In the genomic region with DNA sequence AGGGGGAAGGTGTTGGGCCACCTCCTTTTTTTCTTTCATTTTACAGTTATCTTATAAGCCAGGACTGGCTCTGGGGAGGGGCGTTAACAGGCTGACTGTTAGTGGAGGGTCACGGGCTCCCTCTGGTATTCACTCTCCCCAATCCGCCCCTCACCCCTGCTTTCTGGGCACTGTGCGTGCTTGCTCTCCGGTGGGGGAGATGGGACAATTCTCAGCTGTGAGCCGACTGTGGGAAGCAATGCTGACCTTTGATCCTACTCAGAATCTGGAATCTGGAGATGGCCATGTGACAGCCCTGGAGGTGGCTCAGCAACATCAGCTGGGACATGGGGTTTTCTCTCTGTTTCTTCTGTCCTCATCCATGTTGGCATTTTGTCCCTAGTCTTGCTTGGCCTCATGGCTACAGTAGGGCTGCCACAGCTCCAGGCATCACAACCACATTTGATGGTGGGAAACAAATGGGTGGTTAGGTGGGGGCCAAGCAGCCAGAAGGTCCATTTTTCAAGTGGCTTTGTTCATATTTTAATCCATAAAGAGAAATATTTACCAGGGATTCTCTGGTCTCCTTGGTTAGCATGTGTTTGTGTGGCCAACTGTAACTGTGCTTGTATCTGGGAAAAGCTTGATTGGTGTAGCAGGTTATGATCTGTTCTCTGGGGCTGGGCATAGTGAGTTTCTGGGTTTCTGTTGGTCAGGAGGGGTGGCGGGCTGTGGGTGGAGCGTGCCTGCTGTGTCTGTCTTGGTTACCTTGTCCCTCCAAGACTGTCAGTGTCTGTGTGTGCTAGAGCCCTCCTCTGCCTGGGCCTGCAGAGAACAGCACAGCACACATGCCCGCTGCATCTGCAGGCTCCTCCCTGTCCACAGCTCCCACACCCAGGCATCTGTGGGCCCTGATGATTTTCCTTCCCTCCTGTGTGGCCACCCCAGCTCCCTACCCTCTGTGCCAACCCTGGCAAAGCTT, we compare ENCODE assay signal across 1 cellular context.
TF ChIP-seq lines count a peak whose summit lies in the region.

No MANE protein-coding gene starts in this region.

TF ChIP-seq in HepG2, 621 proteins besides CTCF, POLR2A, EP300 and RAD21 (continued from another document and continues in another):
- peak; percentile 50 for TF ChIP-seq USF2 (IDR thresholded peaks at IDR 0.05; ENCODE audit: low read depth, low read length)
- peak; percentile 58; the same call in 1 of the 2 replicates for TF ChIP-seq USF2 (CRISPR knock-in tag; IDR thresholded peaks at IDR 0.05; ENCODE audit: borderline replicate concordance)
- peak; percentile 20; the same call in 1 of the 2 replicates for TF ChIP-seq ARID4A (CRISPR knock-in tag; IDR thresholded peaks at IDR 0.05; ENCODE audit: borderline replicate concordance)
- TF ChIP-seq PATZ1 (CRISPR knock-in tag; IDR thresholded peaks at IDR 0.05), result peak; percentile 73
- TF ChIP-seq ZNF501 (CRISPR knock-in tag; IDR thresholded peaks at IDR 0.05), result no peak
- TF ChIP-seq ZNF432 (CRISPR knock-in tag; IDR thresholded peaks at IDR 0.05; ENCODE audit: borderline replicate concordance), result no peak
- no peak for TF ChIP-seq NFKB2 (CRISPR knock-in tag; IDR thresholded peaks at IDR 0.05; ENCODE audit: borderline replicate concordance)
- 0 out of 2 replicates have a peak, but pooled peaks have one; percentile 24 for TF ChIP-seq PAX8 (CRISPR knock-in tag; IDR thresholded peaks at IDR 0.05; ENCODE audit: borderline replicate concordance)
- TF ChIP-seq, protein P1, sequence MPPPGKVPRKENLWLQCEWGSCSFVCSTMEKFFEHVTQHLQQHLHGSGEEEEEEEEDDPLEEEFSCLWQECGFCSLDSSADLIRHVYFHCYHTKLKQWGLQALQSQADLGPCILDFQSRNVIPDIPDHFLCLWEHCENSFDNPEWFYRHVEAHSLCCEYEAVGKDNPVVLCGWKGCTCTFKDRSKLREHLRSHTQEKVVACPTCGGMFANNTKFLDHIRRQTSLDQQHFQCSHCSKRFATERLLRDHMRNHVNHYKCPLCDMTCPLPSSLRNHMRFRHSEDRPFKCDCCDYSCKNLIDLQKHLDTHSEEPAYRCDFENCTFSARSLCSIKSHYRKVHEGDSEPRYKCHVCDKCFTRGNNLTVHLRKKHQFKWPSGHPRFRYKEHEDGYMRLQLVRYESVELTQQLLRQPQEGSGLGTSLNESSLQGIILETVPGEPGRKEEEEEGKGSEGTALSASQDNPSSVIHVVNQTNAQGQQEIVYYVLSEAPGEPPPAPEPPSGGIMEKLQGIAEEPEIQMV (CRISPR knock-in tag; IDR thresholded peaks at IDR 0.05; ENCODE audit: low read depth), result 0 out of 2 replicates have a peak, but pooled peaks have one; percentile 33
- 0 out of 2 replicates have a peak, but pooled peaks have one; percentile 53 for TF ChIP-seq CHD4 (IDR thresholded peaks at IDR 0.05; ENCODE audit: borderline replicate concordance, low read length)
- TF ChIP-seq JUNB (CRISPR knock-in tag; IDR thresholded peaks at IDR 0.05; ENCODE audit: borderline replicate concordance), result no peak
- no peak for TF ChIP-seq RXRB (CRISPR knock-in tag; IDR thresholded peaks at IDR 0.05; ENCODE audit: borderline replicate concordance)
- no peak for TF ChIP-seq SRY (CRISPR knock-in tag; IDR thresholded peaks at IDR 0.05)
- no peak for TF ChIP-seq THRA (CRISPR knock-in tag; IDR thresholded peaks at IDR 0.05; ENCODE audit: borderline replicate concordance)
- TF ChIP-seq ZNF557 (CRISPR knock-in tag; IDR thresholded peaks at IDR 0.05), result no peak
- no peak for TF ChIP-seq KAT7 (CRISPR knock-in tag; IDR thresholded peaks at IDR 0.05; ENCODE audit: borderline replicate concordance)
- no peak for TF ChIP-seq NCOR1 (IDR thresholded peaks at IDR 0.05; ENCODE audit: borderline replicate concordance, low read length)
- no peak for TF ChIP-seq GATAD1 (CRISPR knock-in tag; IDR thresholded peaks at IDR 0.05)
- no peak for TF ChIP-seq SPEN (CRISPR knock-in tag; IDR thresholded peaks at IDR 0.05; ENCODE audit: low read depth)
- no peak for TF ChIP-seq YEATS2 (CRISPR knock-in tag; IDR thresholded peaks at IDR 0.05; ENCODE audit: borderline replicate concordance)
- TF ChIP-seq, protein P2, sequence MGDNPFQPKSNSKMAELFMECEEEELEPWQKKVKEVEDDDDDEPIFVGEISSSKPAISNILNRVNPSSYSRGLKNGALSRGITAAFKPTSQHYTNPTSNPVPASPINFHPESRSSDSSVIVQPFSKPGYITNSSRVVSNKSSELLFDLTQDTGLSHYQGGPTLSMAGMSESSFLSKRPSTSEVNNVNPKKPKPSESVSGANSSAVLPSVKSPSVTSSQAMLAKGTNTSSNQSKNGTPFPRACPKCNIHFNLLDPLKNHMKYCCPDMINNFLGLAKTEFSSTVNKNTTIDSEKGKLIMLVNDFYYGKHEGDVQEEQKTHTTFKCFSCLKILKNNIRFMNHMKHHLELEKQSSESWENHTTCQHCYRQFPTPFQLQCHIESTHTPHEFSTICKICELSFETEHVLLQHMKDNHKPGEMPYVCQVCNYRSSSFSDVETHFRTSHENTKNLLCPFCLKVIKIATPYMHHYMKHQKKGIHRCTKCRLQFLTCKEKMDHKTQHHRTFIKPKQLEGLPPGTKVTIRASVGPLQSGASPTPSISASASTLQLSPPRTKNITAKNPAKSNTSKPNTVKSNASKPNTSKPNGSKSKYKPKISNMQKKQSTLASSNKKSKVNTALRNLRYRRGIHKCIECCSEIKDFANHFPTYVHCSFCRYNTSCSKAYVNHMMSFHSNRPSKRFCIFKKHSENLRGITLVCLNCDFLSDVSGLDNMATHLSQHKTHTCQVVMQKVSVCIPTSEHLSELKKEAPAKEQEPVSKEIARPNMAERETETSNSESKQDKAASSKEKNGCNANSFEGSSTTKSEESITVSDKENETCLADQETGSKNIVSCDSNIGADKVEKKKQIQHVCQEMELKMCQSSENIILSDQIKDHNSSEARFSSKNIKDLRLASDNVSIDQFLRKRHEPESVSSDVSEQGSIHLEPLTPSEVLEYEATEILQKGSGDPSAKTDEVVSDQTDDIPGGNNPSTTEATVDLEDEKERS (CRISPR knock-in tag; IDR thresholded peaks at IDR 0.05), result 0 out of 2 replicates have a peak, but pooled peaks have one; percentile 59
- no peak for TF ChIP-seq SALL1 (CRISPR knock-in tag; IDR thresholded peaks at IDR 0.05)
- TF ChIP-seq HNF4G (IDR thresholded peaks at IDR 0.05; ENCODE audit: borderline replicate concordance, low read depth, low read length), result peak; percentile 73
- no peak for TF ChIP-seq HNF4G (CRISPR knock-in tag; IDR thresholded peaks at IDR 0.05; ENCODE audit: borderline replicate concordance, low read depth)
- no peak for TF ChIP-seq ZNF337 (CRISPR knock-in tag; IDR thresholded peaks at IDR 0.05; ENCODE audit: borderline replicate concordance, low read depth)
- no peak for TF ChIP-seq MZF1 (CRISPR knock-in tag; IDR thresholded peaks at IDR 0.05; ENCODE audit: borderline replicate concordance)
- peak; percentile 16; the same call in 1 of the 2 replicates for TF ChIP-seq ARID5B (CRISPR knock-in tag; IDR thresholded peaks at IDR 0.05)
